ENCODE assay signal across 1 cellular context in the genomic region with DNA sequence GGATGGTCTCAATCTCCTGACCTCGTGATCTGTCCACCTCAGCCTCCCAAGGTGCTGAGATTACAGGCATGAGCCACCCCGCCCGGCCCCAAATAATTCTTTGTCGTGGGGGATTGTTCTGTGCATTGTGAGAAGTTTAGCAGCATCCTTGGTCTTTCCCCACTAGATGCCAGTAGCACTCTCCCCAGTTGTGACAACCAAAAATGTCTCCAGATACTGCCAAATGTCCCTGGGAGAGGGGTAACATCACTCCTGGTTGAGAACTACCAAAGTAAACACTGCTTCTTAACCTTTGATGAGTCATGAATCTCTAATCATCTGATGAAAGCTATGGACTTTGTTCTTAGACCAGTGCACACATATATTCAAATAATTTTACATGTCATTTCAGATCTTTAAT.
TF ChIP-seq lines count a peak whose summit lies in the region.

No MANE protein-coding gene starts in this region.

TF ChIP-seq in K562, 482 proteins besides CTCF, POLR2A, EP300 and RAD21:
- TF ChIP-seq JUND (IDR thresholded peaks at IDR 0.05; ENCODE audit: borderline replicate concordance, low read depth, low read length) = peak; percentile 6; the same call in 1 of the 2 replicates
- TF ChIP-seq JUND (tag; IDR thresholded peaks at IDR 0.05; ENCODE audit: borderline replicate concordance, low read depth, low read length) = no peak
- TF ChIP-seq, protein P1, sequence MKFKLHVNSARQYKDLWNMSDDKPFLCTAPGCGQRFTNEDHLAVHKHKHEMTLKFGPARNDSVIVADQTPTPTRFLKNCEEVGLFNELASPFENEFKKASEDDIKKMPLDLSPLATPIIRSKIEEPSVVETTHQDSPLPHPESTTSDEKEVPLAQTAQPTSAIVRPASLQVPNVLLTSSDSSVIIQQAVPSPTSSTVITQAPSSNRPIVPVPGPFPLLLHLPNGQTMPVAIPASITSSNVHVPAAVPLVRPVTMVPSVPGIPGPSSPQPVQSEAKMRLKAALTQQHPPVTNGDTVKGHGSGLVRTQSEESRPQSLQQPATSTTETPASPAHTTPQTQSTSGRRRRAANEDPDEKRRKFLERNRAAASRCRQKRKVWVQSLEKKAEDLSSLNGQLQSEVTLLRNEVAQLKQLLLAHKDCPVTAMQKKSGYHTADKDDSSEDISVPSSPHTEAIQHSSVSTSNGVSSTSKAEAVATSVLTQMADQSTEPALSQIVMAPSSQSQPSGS (CRISPR knock-in tag; IDR thresholded peaks at IDR 0.05) = no peak
